ENCODE assay signal across 1 cellular context in genomic region chrX:139892512-139892911, GRCh38.
TF ChIP-seq lines count a peak whose summit lies in the region.

No MANE protein-coding gene starts in this region.

TF ChIP-seq in GM12878, 131 proteins besides CTCF, POLR2A, EP300 and RAD21 (continued from another document):
- 0 out of 2 replicates have a peak, but pooled peaks have one; percentile 21 for TF ChIP-seq JUNB (IDR thresholded peaks at IDR 0.05)
- TF ChIP-seq JUND (IDR thresholded peaks at IDR 0.05; ENCODE audit: low read depth, low read length): no peak
TF ChIP-seq in GM12878: peak in this region for 3.
